Comparison of ENCODE assay signal across 1 cellular context in genomic region chr13:48110930-48111721, GRCh38.
TF ChIP-seq lines count a peak whose summit lies in the region.

No MANE protein-coding gene starts in this region.

TF ChIP-seq in HepG2, 621 proteins besides CTCF, POLR2A, EP300 and RAD21 (continued from another document):
- TF ChIP-seq NR2F1 (CRISPR knock-in tag; IDR thresholded peaks at IDR 0.05): peak in 1 of 2 experiments; percentile 54; a peak in 1 of 4 replicates
- TF ChIP-seq ARID5B (CRISPR knock-in tag; IDR thresholded peaks at IDR 0.05): peak; percentile 29; the same call in 1 of the 2 replicates
- 0 out of 2 replicates have a peak, but pooled peaks have one; percentile 51 for TF ChIP-seq NFIC (IDR thresholded peaks at IDR 0.05; ENCODE audit: low read length)
- TF ChIP-seq PAXIP1 (CRISPR knock-in tag; conservative IDR thresholded peaks at IDR 0.05): peak; percentile 18; the same call in 1 of the 2 replicates
- peak; percentile 59 for TF ChIP-seq BCL6 (CRISPR knock-in tag; IDR thresholded peaks at IDR 0.05)
- no peak for TF ChIP-seq NR3C1 (CRISPR knock-in tag; IDR thresholded peaks at IDR 0.05)
- TF ChIP-seq FOXA1 (IDR thresholded peaks at IDR 0.05): no peak
- TF ChIP-seq FOXA1 (CRISPR knock-in tag; IDR thresholded peaks at IDR 0.05): 0 out of 2 replicates have a peak, but pooled peaks have one; percentile 29
- TF ChIP-seq HNF4G (IDR thresholded peaks at IDR 0.05; ENCODE audit: borderline replicate concordance, low read depth, low read length): peak; percentile 65; the same call in 1 of the 2 replicates
- TF ChIP-seq HNF4G (CRISPR knock-in tag; IDR thresholded peaks at IDR 0.05; ENCODE audit: borderline replicate concordance, low read depth): no peak
- TF ChIP-seq ATF6 (CRISPR knock-in tag; conservative IDR thresholded peaks at IDR 0.05): no peak
- peak; percentile 10; the same call in 1 of the 2 replicates for TF ChIP-seq HMG20A (CRISPR knock-in tag; IDR thresholded peaks at IDR 0.05; ENCODE audit: borderline replicate concordance)
- no peak for TF ChIP-seq E2F2 (CRISPR knock-in tag; IDR thresholded peaks at IDR 0.05; ENCODE audit: borderline replicate concordance)
- TF ChIP-seq HMG20B (CRISPR knock-in tag; conservative IDR thresholded peaks at IDR 0.05): no peak
- no peak for TF ChIP-seq FUBP1 (CRISPR knock-in tag; IDR thresholded peaks at IDR 0.05; ENCODE audit: borderline replicate concordance)
- TF ChIP-seq POLR2G (IDR thresholded peaks at IDR 0.05; ENCODE audit: low read depth, low read length): 0 out of 2 replicates have a peak, but pooled peaks have one; percentile 24
- TF ChIP-seq TCF7 (IDR thresholded peaks at IDR 0.05; ENCODE audit: low read depth): peak; percentile 49
- TF ChIP-seq THRA (CRISPR knock-in tag; IDR thresholded peaks at IDR 0.05; ENCODE audit: borderline replicate concordance): peak; percentile 57; the same call in 1 of the 2 replicates
- TF ChIP-seq PHF21A (CRISPR knock-in tag; IDR thresholded peaks at IDR 0.05): 0 out of 2 replicates have a peak, but pooled peaks have one; percentile 27
- TF ChIP-seq ZNF224 (CRISPR knock-in tag; IDR thresholded peaks at IDR 0.05): no peak
